26 cellular contexts compared by ENCODE assay signal in genomic region chr2:233491326-233491725, GRCh38.
"Had no signal": no experiment of that assay in that cellular context is flagged by ENCODE, and none has a peak within 500 bp of the region (broad histone marks: within the 10 kb centered on the region; RNA-seq: fewer than 3 reads in every experiment).

No MANE protein-coding gene starts in this region.

- DNase-seq: activated CD4-positive, alpha-beta T cell treated with anti-CD3 and anti-CD28 coated beads for 36 hours; activated CD4-positive, CD25-positive, alpha-beta regulatory T cell; activated CD8-positive, alpha-beta memory T cell treated with anti-CD3 and anti-CD28 coated beads, Interleukin-2, amount 10 ng/mL, durations not matched to agents 7 days and 5 days; activated CD8-positive, alpha-beta T cell treated with anti-CD3 and anti-CD28 coated beads, Interleukin-2, amount 10 ng/mL, durations not matched to agents 7 days and 5 days; activated effector memory CD4-positive, alpha-beta T cell treated with Interleukin-2 at 50 U/mL for 16 hours; activated naive CD4-positive, alpha-beta T cell treated with Interleukin-2 at 50 U/mL for 16 hours; adrenal gland; aorta; caudate nucleus; cortex of kidney; effector memory CD8-positive, alpha-beta T cell; hippocampal formation; kidney; natural killer cell; right cardiac atrium; spleen; stimulated activated naive CD4-positive, alpha-beta T cell treated with Interleukin-2 at 50 U/mL for 16 hours; T-helper 1 cell; testis; transverse colon had no signal

- H3K36me3 Mint-ChIP-seq: activated CD8-positive, alpha-beta memory T cell treated with anti-CD3 and anti-CD28 coated beads, Interleukin-2, amount 10 ng/mL, durations not matched to agents 7 days and 5 days had no signal

- H3K9me3 Mint-ChIP-seq: brain; effector memory CD8-positive, alpha-beta T cell; memory B cell; natural killer cell; neural progenitor cell; T-helper 2 cell treated with Interferon-gamma antibody and Interleukin-4, amounts not matched to agents 5 μg/mL and 100 μg/mL, for 36 hours had no signal

- H3K27me3 ChIP-seq: adrenal gland, gastroesophageal sphincter, neural progenitor cell, spleen, testis, transverse colon had no signal

- H3K4me1 Mint-ChIP-seq: activated CD4-positive, alpha-beta T cell treated with anti-CD3 and anti-CD28 coated beads for 36 hours; brain; memory B cell; natural killer cell had no signal

- H3K4me1 ChIP-seq: neural progenitor cell, transverse colon had no signal

- H3K27ac Mint-ChIP-seq: activated CD4-positive, alpha-beta T cell treated with anti-CD3 and anti-CD28 coated beads for 36 hours; activated CD8-positive, alpha-beta memory T cell treated with anti-CD3 and anti-CD28 coated beads, Interleukin-2, amount 10 ng/mL, durations not matched to agents 7 days and 5 days; activated CD8-positive, alpha-beta T cell treated with anti-CD3 and anti-CD28 coated beads, Interleukin-2, amount 10 ng/mL, durations not matched to agents 7 days and 5 days; activated naive CD8-positive, alpha-beta T cell; brain; effector memory CD8-positive, alpha-beta T cell; memory B cell; natural killer cell; neural progenitor cell; T-helper 2 cell treated with Interferon-gamma antibody and Interleukin-4, amounts not matched to agents 5 μg/mL and 100 μg/mL, for 36 hours had no signal

- H3K4me3 ChIP-seq: adrenal gland, gastroesophageal sphincter, neural progenitor cell, spleen, testis, transverse colon had no signal

- H3K9me3 ChIP-seq: adrenal gland, gastroesophageal sphincter, spleen, testis, transverse colon had no signal

- H3K27ac ChIP-seq: gastroesophageal sphincter, neural progenitor cell, spleen, testis, transverse colon had no signal

- H3K36me3 ChIP-seq: neural progenitor cell had no signal

- H3K4me3 Mint-ChIP-seq: activated CD4-positive, alpha-beta T cell treated with anti-CD3 and anti-CD28 coated beads for 36 hours; activated CD8-positive, alpha-beta memory T cell treated with anti-CD3 and anti-CD28 coated beads, Interleukin-2, amount 10 ng/mL, durations not matched to agents 7 days and 5 days; activated CD8-positive, alpha-beta T cell treated with anti-CD3 and anti-CD28 coated beads, Interleukin-2, amount 10 ng/mL, durations not matched to agents 7 days and 5 days; activated naive CD8-positive, alpha-beta T cell; brain; effector memory CD8-positive, alpha-beta T cell; memory B cell; natural killer cell; neural progenitor cell; T-helper 2 cell treated with Interferon-gamma antibody and Interleukin-4, amounts not matched to agents 5 μg/mL and 100 μg/mL, for 36 hours had no signal

- ATAC-seq: activated CD4-positive, alpha-beta T cell treated with anti-CD3 and anti-CD28 coated beads for 36 hours; activated CD8-positive, alpha-beta memory T cell treated with anti-CD3 and anti-CD28 coated beads, Interleukin-2, amount 10 ng/mL, durations not matched to agents 7 days and 5 days; activated CD8-positive, alpha-beta T cell treated with anti-CD3 and anti-CD28 coated beads, Interleukin-2, amount 10 ng/mL, durations not matched to agents 7 days and 5 days; effector memory CD8-positive, alpha-beta T cell; gastroesophageal sphincter; natural killer cell; right cardiac atrium had no signal

- H3K27me3 Mint-ChIP-seq: activated CD4-positive, alpha-beta T cell treated with anti-CD3 and anti-CD28 coated beads for 36 hours; activated CD8-positive, alpha-beta memory T cell treated with anti-CD3 and anti-CD28 coated beads, Interleukin-2, amount 10 ng/mL, durations not matched to agents 7 days and 5 days; activated naive CD8-positive, alpha-beta T cell; brain; effector memory CD8-positive, alpha-beta T cell; memory B cell had no signal
